ENCODE assay signal across 27 cellular contexts in genomic region chr18:50906843-50907242, GRCh38.
"Had no signal": no experiment of that assay in that cellular context is flagged by ENCODE, and none has a peak within 500 bp of the region (broad histone marks: within the 10 kb centered on the region; RNA-seq: fewer than 3 reads in every experiment).

No MANE protein-coding gene starts in this region.

- DNase-seq: natural killer cell; occipital lobe; ovary; posterior cingulate gyrus; psoas muscle; right cardiac atrium; spleen; stimulated activated CD4-positive, alpha-beta T cell treated with anti-CD3 and anti-CD28 coated beads, Interleukin-12 subunit alpha, Interleukin-12 subunit beta, amount 100 ng/mL, for 4 hours; stimulated activated CD4-positive, alpha-beta T cell treated with anti-CD3 and anti-CD28 coated beads, Interleukin-1b, Interleukin-23, amount 100 ng/mL, for 48 hours; stimulated activated CD4-positive, alpha-beta T cell treated with anti-CD3 and anti-CD28 coated beads, Interleukin-4, amount 100 ng/mL, for 1 hour; stimulated activated CD4-positive, alpha-beta T cell treated with anti-CD3 and anti-CD28 coated beads, Interleukin-4, amount 100 ng/mL, for 4 hours; stimulated activated CD8-positive, alpha-beta memory T cell treated with anti-CD3 and anti-CD28 coated beads, Interleukin-4, amount 100 ng/mL, for 48 hours; stimulated activated naive CD4-positive, alpha-beta T cell; stimulated activated naive CD8-positive, alpha-beta T cell treated with anti-CD3 and anti-CD28 coated beads, Interleukin-15, amount 100 ng/mL, for 72 hours; stimulated activated naive CD8-positive, alpha-beta T cell treated with anti-CD3 and anti-CD28 coated beads, Interleukin-15, Interleukin-2, amounts not matched to agents 100 U/mL and 50 U/mL, for 24 hours; substantia nigra; testis; tibial artery; transverse colon; upper lobe of right lung; uterus had no signal

- H3K4me3 Mint-ChIP-seq: natural killer cell; nephron; neural progenitor cell; stimulated activated memory B cell treated with anti-CD40 and anti-IgM and Interleukin-4, amounts not matched to agents 10 μg/mL and 1 μg/mL and 100 μg/mL, for 72 hours; stimulated activated naive CD8-positive, alpha-beta T cell treated with anti-CD3 and anti-CD28 coated beads, Interleukin-15, amount 100 ng/mL, for 72 hours; type B pancreatic cell had no signal

- ATAC-seq: natural killer cell; psoas muscle; right cardiac atrium; sciatic nerve; stimulated activated memory B cell treated with anti-CD40 and anti-IgM and Interleukin-4, amounts not matched to agents 10 μg/mL and 1 μg/mL and 100 μg/mL, for 72 hours; stimulated activated naive CD8-positive, alpha-beta T cell treated with anti-CD3 and anti-CD28 coated beads, Interleukin-15, amount 100 ng/mL, for 72 hours; stimulated activated naive CD8-positive, alpha-beta T cell treated with anti-CD3 and anti-CD28 coated beads, Interleukin-15, Interleukin-2, amounts not matched to agents 100 U/mL and 50 U/mL, for 24 hours; upper lobe of right lung had no signal

- H3K27me3 Mint-ChIP-seq: progenitor cell of endocrine pancreas; stimulated activated memory B cell treated with anti-CD40 and anti-IgM and Interleukin-4, amounts not matched to agents 10 μg/mL and 1 μg/mL and 100 μg/mL, for 72 hours; stimulated activated naive CD8-positive, alpha-beta T cell treated with anti-CD3 and anti-CD28 coated beads, Interleukin-15, amount 100 ng/mL, for 72 hours; type B pancreatic cell had no signal

- H3K36me3 Mint-ChIP-seq: natural killer cell had no signal

- H3K9me3 Mint-ChIP-seq: natural killer cell; stimulated activated memory B cell treated with anti-CD40 and anti-IgM and Interleukin-4, amounts not matched to agents 10 μg/mL and 1 μg/mL and 100 μg/mL, for 72 hours; stimulated activated naive CD8-positive, alpha-beta T cell treated with anti-CD3 and anti-CD28 coated beads, Interleukin-15, amount 100 ng/mL, for 72 hours; type B pancreatic cell had no signal

- H3K4me1 Mint-ChIP-seq: nephron; neural progenitor cell; stimulated activated memory B cell treated with anti-CD40 and anti-IgM and Interleukin-4, amounts not matched to agents 10 μg/mL and 1 μg/mL and 100 μg/mL, for 72 hours had no signal

- H3K27ac Mint-ChIP-seq: natural killer cell; nephron; neural progenitor cell; progenitor cell of endocrine pancreas; stimulated activated memory B cell treated with anti-CD40 and anti-IgM and Interleukin-4, amounts not matched to agents 10 μg/mL and 1 μg/mL and 100 μg/mL, for 72 hours; stimulated activated naive CD8-positive, alpha-beta T cell treated with anti-CD3 and anti-CD28 coated beads, Interleukin-15, amount 100 ng/mL, for 72 hours; type B pancreatic cell had no signal
